In the genomic region with DNA sequence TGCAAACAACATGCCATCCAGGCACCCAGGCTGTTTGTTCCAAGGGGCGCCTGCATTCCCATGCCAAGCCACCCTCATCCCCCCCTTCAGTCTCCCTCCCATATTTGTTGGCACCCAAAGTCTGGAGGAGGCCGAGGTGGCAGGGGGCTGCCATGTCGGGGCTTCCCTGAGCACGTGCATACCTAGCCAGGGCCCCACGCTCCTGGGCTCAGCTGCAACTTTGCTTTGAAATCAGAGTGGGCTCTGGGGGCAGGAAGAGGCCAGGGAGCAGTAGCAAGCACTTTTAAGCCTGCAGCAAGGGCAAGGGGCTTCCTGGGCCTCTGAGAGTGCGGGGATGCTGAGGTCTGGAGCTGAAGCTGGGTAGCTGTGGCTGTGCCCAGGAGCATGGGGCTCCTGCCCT, we compare ENCODE assay signal across 33 cellular contexts.
DNase-seq lines count a peak whose midpoint lies in the region; ATAC-seq, FAIRE-seq and TF ChIP-seq lines count a peak whose summit lies in the region.
"Had no signal": no experiment of that assay in that cellular context is flagged by ENCODE, and none has a peak within 500 bp of the region (broad histone marks: within the 10 kb centered on the region; RNA-seq: fewer than 3 reads in every experiment).

No MANE protein-coding gene starts in this region.

- H2BK15ac ChIP-seq in neuronal stem cell (ENCODE audit: low read length): no peak overlapping the region

- H4K8ac ChIP-seq in neuronal stem cell (ENCODE audit: low read depth, low read length): no peak overlapping the region

- H3K14ac ChIP-seq in neuronal stem cell (ENCODE audit: low read length): no peak overlapping the region

- H3K9me3 ChIP-seq in kidney (ENCODE audit: control insufficient read depth in 1 of 2, low read length in 2 of 2): no peaks in the 10 kb centered on the region
- H3K9me3 ChIP-seq in neuronal stem cell (replicated peaks in 1 of 2; ENCODE audit: control insufficient read depth in 2 of 2, insufficient read depth in 1 of 2, low read depth in 1 of 2, low read length in 2 of 2): no peaks in the 10 kb centered on the region
- no peaks in the 10 kb centered on the region for H3K9me3 ChIP-seq in upper lobe of right lung
- H3K9me3 ChIP-seq in WERI-Rb-1 (ENCODE audit: severe bottlenecking): no peaks in the 10 kb centered on the region
- H3K9me3 ChIP-seq: A549, BE2C, BLaER1, Caco-2 had no signal

- no peak overlapping the region for H3K4ac ChIP-seq in neuronal stem cell (ENCODE audit: low read length)

- H3K27ac ChIP-seq in kidney (ENCODE audit: low read depth in 2 of 2, low read length in 2 of 2) (no peak overlapping the region), neuronal stem cell (replicated peaks; ENCODE audit: low read length) (no peak overlapping the region), upper lobe of right lung (no peak overlapping the region), WERI-Rb-1 (no peak overlapping the region)
- H3K27ac ChIP-seq: 22Rv1; A549; BLaER1; BLaER1 treated with 17β-estradiol and CSF1 and Interleukin-3, amounts not matched to agents 10 nM and 100 nM; C4-2B had no signal

- DNase-seq in kidney: peak; percentile 61
- no peak for DNase-seq in neuronal stem cell (ENCODE audit: low spot score)
- DNase-seq in upper lobe of right lung: peak; percentile 53
- DNase-seq in WERI-Rb-1: no peak
- DNase-seq in SKM-1 treated with dmso at 0.1 percent for 144 hours (lab: John Stamatoyannopoulos, UW; ENCODE audit: unreplicated experiment): no peak
- no peak for DNase-seq in cerebellar cortex (ENCODE audit: low spot score)
- DNase-seq: 8988T; ACHN; AML-193; BE2C; C1 segment of cervical spinal cord; Caco-2; Calu3; CD4-positive, alpha-beta memory T cell; CD4-positive, alpha-beta T cell; CD4-positive, CD25-positive, alpha-beta regulatory T cell; CD8-positive, alpha-beta memory T cell; CD8-positive, alpha-beta T cell; COR-L47; DMS 273 treated with DMSO at 0.1 percent for 48 hours; DMS153; DMS53; DMS79; DMS79 treated with DMSO at 0.1 percent for 48 hours; DND-41; EL had no signal

- H2BK12ac ChIP-seq in neuronal stem cell (ENCODE audit: low read length): no peak overlapping the region

- intact Hi-C loops in kidney (cut with DNase I): no loop called here
- intact Hi-C loops in upper lobe of right lung (cut with DNase I): no loop called here

- H3K4me3 ChIP-seq in kidney (ENCODE audit: low read length in 2 of 2) (no peak overlapping the region), neuronal stem cell (ENCODE audit: low read length in 2 of 2) (no peak overlapping the region), upper lobe of right lung (no peak overlapping the region), WERI-Rb-1 (ENCODE audit: low read depth, low read length) (no peak overlapping the region)
- H3K4me3 ChIP-seq: A549; BLaER1; BLaER1 treated with 17β-estradiol and CSF1 and Interleukin-3, amounts not matched to agents 10 nM and 100 nM had no signal

- H3K23ac ChIP-seq in neuronal stem cell (ENCODE audit: low read depth, low read length, poor library complexity): no peak overlapping the region

- peak; percentile 33 for ATAC-seq in upper lobe of right lung
- ATAC-seq: A549; CD8-positive, alpha-beta T cell had no signal

- no peak overlapping the region for H2AK5ac ChIP-seq in neuronal stem cell (ENCODE audit: low read depth, low read length)

- no peaks in the 10 kb centered on the region for H3K4me1 ChIP-seq in kidney (ENCODE audit: control insufficient read depth in 1 of 2, insufficient read depth in 1 of 2, low read depth in 1 of 2, low read length in 2 of 2)
- H3K4me1 ChIP-seq in neuronal stem cell (ENCODE audit: control insufficient read depth in 2 of 2, insufficient read depth in 1 of 2, low read depth in 1 of 2, low read length in 2 of 2): no peaks in the 10 kb centered on the region
- no peaks in the 10 kb centered on the region for H3K4me1 ChIP-seq in upper lobe of right lung
- H3K4me1 ChIP-seq: A549; BE2C; BLaER1; BLaER1 treated with 17β-estradiol and CSF1 and Interleukin-3, amounts not matched to agents 10 nM and 100 nM; Caco-2 had no signal

- H3K18ac ChIP-seq in neuronal stem cell (ENCODE audit: low read length): no peak overlapping the region

- H3K36me3 ChIP-seq in kidney (ENCODE audit: control insufficient read depth in 1 of 2, insufficient read depth in 2 of 2, low read length in 2 of 2) (no peaks in the 10 kb centered on the region), neuronal stem cell (replicated peaks in 1 of 2; ENCODE audit: control insufficient read depth in 2 of 2, insufficient read depth in 2 of 2, low read length in 2 of 2) (no peaks in the 10 kb centered on the region), upper lobe of right lung (no peaks in the 10 kb centered on the region), WERI-Rb-1 (no peaks in the 10 kb centered on the region)
- H3K36me3 ChIP-seq: BE2C; BLaER1; BLaER1 treated with 17β-estradiol and CSF1 and Interleukin-3, amounts not matched to agents 10 nM and 100 nM had no signal

- no peaks in the 10 kb centered on the region for H3K79me1 ChIP-seq in neuronal stem cell (ENCODE audit: low read depth, low read length)

- H2BK120ac ChIP-seq in neuronal stem cell (ENCODE audit: low read depth, low read length): no peak overlapping the region

- TF ChIP-seq CTCF in kidney (IDR thresholded peaks at IDR 0.05; ENCODE audit: borderline replicate concordance, extremely low read depth, insufficient read depth) (no peak), upper lobe of right lung (IDR thresholded peaks at IDR 0.05) (no peak), WERI-Rb-1 (IDR thresholded peaks at IDR 0.05; ENCODE audit: low read depth, low read length) (no peak)

- peak overlapping the region; percentile 49 for H2AFZ ChIP-seq in neuronal stem cell (ENCODE audit: low read length)

- no CpG with 5 or more reads among the region's 6 CpGs for WGBS in neuronal stem cell (ENCODE audit: extremely low coverage in 2 of 2, insufficient read length in 2 of 2, insufficient replicate concordance in 1 of 2), 2 donors

- no peak overlapping the region for H2BK5ac ChIP-seq in neuronal stem cell (ENCODE audit: low read length)

- H3K27me3 ChIP-seq in neuronal stem cell (ENCODE audit: control insufficient read depth in 3 of 3, insufficient read depth in 3 of 3, low read depth in 1 of 3, low read length in 3 of 3) (no peaks in the 10 kb centered on the region), upper lobe of right lung (no peaks in the 10 kb centered on the region), WERI-Rb-1 (ENCODE audit: insufficient read depth, low read depth, severe bottlenecking) (no peaks in the 10 kb centered on the region)
- H3K27me3 ChIP-seq: BE2C; BLaER1; BLaER1 treated with 17β-estradiol and CSF1 and Interleukin-3, amounts not matched to agents 10 nM and 100 nM had no signal

- H4K91ac ChIP-seq in neuronal stem cell (ENCODE audit: low read depth, low read length, poor library complexity): no peak overlapping the region

- H3K4me2 ChIP-seq in neuronal stem cell (ENCODE audit: insufficient read depth, low read length, poor library complexity, severe bottlenecking): no peak overlapping the region
- H3K4me2 ChIP-seq: A549; BLaER1; BLaER1 treated with 17β-estradiol and CSF1 and Interleukin-3, amounts not matched to agents 10 nM and 100 nM had no signal

- no peak for FAIRE-seq in kidney (lab: Jason Lieb, UNC)
- FAIRE-seq: A204.1, A549, D721Med had no signal

- H3K9ac ChIP-seq in kidney (ENCODE audit: low read length in 2 of 2) (no peak overlapping the region), neuronal stem cell (ENCODE audit: low read depth, low read length, poor library complexity) (no peak overlapping the region)
- H3K9ac ChIP-seq: BLaER1; BLaER1 treated with 17β-estradiol and CSF1 and Interleukin-3, amounts not matched to agents 10 nM and 100 nM had no signal

Comparison
In these comparisons a context has a peak if more than half of its experiments do, and no peak if none do; other contexts are left out.
1. DNase-seq: peak in kidney (single experiment) and upper lobe of right lung (single experiment); none in neuronal stem cell (single experiment), WERI-Rb-1 (single experiment), SKM-1 treated with dmso at 0.1 percent for 144 hours (single experiment) and cerebellar cortex (single experiment).